Comparison of ENCODE assay signal across 26 cellular contexts in genomic region chr11:76330651-76331050, GRCh38.
"Had no signal": no experiment of that assay in that cellular context is flagged by ENCODE, and none has a peak within 500 bp of the region (broad histone marks: within the 10 kb centered on the region; RNA-seq: fewer than 3 reads in every experiment).

No MANE protein-coding gene starts in this region.

- H3K4me1 ChIP-seq: colonic mucosa, foreskin keratinocyte, gastroesophageal sphincter, pancreas, right lobe of liver, stomach, thyroid gland had no signal

- H3K36me3 Mint-ChIP-seq: stimulated activated effector memory CD8-positive, alpha-beta T cell treated with anti-CD3 and anti-CD28 coated beads, Interleukin-12 subunit alpha, Interleukin-12 subunit beta, amount 100 ng/mL, for 72 hours had no signal

- H3K27ac Mint-ChIP-seq: dendritic cell treated with granulocyte-macrophage colony-stimulating factor and Interleukin-4, amounts not matched to agents 40 ng/mL and 50 ng/mL, for 4 days; endodermal cell; nephron progenitor cell; progenitor cell of endocrine pancreas; stimulated activated effector memory CD8-positive, alpha-beta T cell treated with anti-CD3 and anti-CD28 coated beads, Interleukin-12 subunit alpha, Interleukin-12 subunit beta, amount 100 ng/mL, for 72 hours had no signal

- H3K36me3 ChIP-seq: colonic mucosa, esophagus muscularis mucosa, gastroesophageal sphincter, heart left ventricle, left lung, neutrophil, pancreas, right lobe of liver, stomach, thyroid gland had no signal

- H3K4me3 Mint-ChIP-seq: dendritic cell treated with granulocyte-macrophage colony-stimulating factor and Interleukin-4, amounts not matched to agents 40 ng/mL and 50 ng/mL, for 4 days; endodermal cell; naive thymus-derived CD8-positive, alpha-beta T cell; nephron progenitor cell; stimulated activated effector memory CD8-positive, alpha-beta T cell treated with anti-CD3 and anti-CD28 coated beads, Interleukin-12 subunit alpha, Interleukin-12 subunit beta, amount 100 ng/mL, for 72 hours had no signal

- H3K4me3 ChIP-seq: colonic mucosa, esophagus muscularis mucosa, gastroesophageal sphincter, heart left ventricle, hepatocyte, left lung, pancreas, right lobe of liver, stomach, thyroid gland had no signal

- H3K27ac ChIP-seq: colonic mucosa, esophagus muscularis mucosa, foreskin keratinocyte, gastroesophageal sphincter, heart left ventricle, hepatocyte, left lung, neutrophil, pancreas, right lobe of liver, stomach, thyroid gland had no signal

- DNase-seq: colonic mucosa; effector CD8-positive, alpha-beta T cell; foreskin keratinocyte; heart left ventricle; left cardiac atrium; left lung; mammary epithelial cell; naive thymus-derived CD8-positive, alpha-beta T cell; pancreas; right lobe of liver; small intestine; stimulated activated CD4-positive, alpha-beta T cell treated with anti-CD3 and anti-CD28 coated beads, Interleukin-2, amount 100 ng/mL, for 24 hours; stimulated activated CD4-positive, alpha-beta T cell treated with anti-CD3 and anti-CD28 coated beads, Interleukin-4, amount 100 ng/mL, for 24 hours; stimulated activated naive CD4-positive, alpha-beta T cell treated with Interleukin-2 at 50 U/mL for 16 hours; stomach; thyroid gland; trophoblast cell had no signal

- H3K4me1 Mint-ChIP-seq: stimulated activated effector memory CD8-positive, alpha-beta T cell treated with anti-CD3 and anti-CD28 coated beads, Interleukin-12 subunit alpha, Interleukin-12 subunit beta, amount 100 ng/mL, for 72 hours had no signal

- ATAC-seq: foreskin keratinocyte; gastroesophageal sphincter; heart left ventricle; left cardiac atrium; naive thymus-derived CD8-positive, alpha-beta T cell; pancreas; stimulated activated effector memory CD8-positive, alpha-beta T cell treated with anti-CD3 and anti-CD28 coated beads, Interleukin-12 subunit alpha, Interleukin-12 subunit beta, amount 100 ng/mL, for 72 hours had no signal

- H3K9me3 ChIP-seq: colonic mucosa, gastroesophageal sphincter, neutrophil, pancreas, right lobe of liver, thyroid gland had no signal

- H3K27me3 ChIP-seq: colonic mucosa, esophagus muscularis mucosa, foreskin keratinocyte, gastroesophageal sphincter, heart left ventricle, hepatocyte, left lung, pancreas, right lobe of liver, stomach, thyroid gland had no signal
